In genomic region chr20:3820901-3821727, GRCh38 we compare ENCODE assay signal across 8 cellular contexts. TPM values are rescaled to one million over a fixed set of nuclear protein-coding genes. Genes with fewer than 3 reads are reported as not detected.
DNase-seq lines count a peak whose midpoint lies in the region; ATAC-seq and TF ChIP-seq lines count a peak whose summit lies in the region.

No MANE protein-coding gene starts in this region.

- peak overlapping the region; percentile 98 to 100 for H3K27ac ChIP-seq in esophagus (ENCODE audit: low read depth in 2 of 2, low read length in 1 of 2)

- H3K27me3 ChIP-seq in NT2/D1 (ENCODE audit: insufficient read depth, insufficient read length) (no peaks in the 10 kb centered on the region), esophagus (ENCODE audit: control insufficient read depth in 1 of 2, insufficient read depth in 2 of 2, low read length in 2 of 2) (no peaks in the 10 kb centered on the region)

- H3K4me3 ChIP-seq in NT2/D1 (ENCODE audit: insufficient read length, low read depth) (peak overlapping the region; percentile 77), esophagus (ENCODE audit: low read depth in 1 of 2, low read length in 2 of 2) (peak overlapping the region; percentile 73 to 82), retinal pigment epithelial cell (ENCODE audit: low read length) (peak overlapping the region; percentile 86)

- H3K9me3 ChIP-seq in NT2/D1 (ENCODE audit: insufficient read depth, low read length) (no peaks in the 10 kb centered on the region), esophagus (ENCODE audit: control insufficient read depth in 2 of 2, insufficient read depth in 1 of 2, low read depth in 1 of 2, low read length in 1 of 2) (no peaks in the 10 kb centered on the region)

- WGBS in esophagus, 2 donors = 35 to 37% methylated on average over 20 of the region's 20 CpGs

- peak overlapping the region; percentile 98 for H3K9ac ChIP-seq in NT2/D1 (ENCODE audit: insufficient read length, low read depth)

- DNase-seq in NT2/D1 (ENCODE audit: low read depth, low spot score) = no peak
- no peak for DNase-seq in retinal pigment epithelial cell (ENCODE audit: low read depth)
- DNase-seq in H4 (ENCODE audit: low spot score) = no peak
- DNase-seq in hypothalamus (lab: John Stamatoyannopoulos, UW) = no peak
- DNase-seq in NCI-H2107 (lab: John Stamatoyannopoulos, UW) = no peak
- no peak for DNase-seq in nucleus accumbens (lab: John Stamatoyannopoulos, UW)

- peak; percentile 9 for ATAC-seq in GM19035 (IDR thresholded peaks at IDR 0.05; ENCODE audit: unreplicated experiment)

- H3K4me1 ChIP-seq in NT2/D1 (ENCODE audit: insufficient read depth, insufficient read length) = peaks cover 4% of the 10 kb centered on the region
- H3K4me1 ChIP-seq in esophagus (ENCODE audit: control insufficient read depth in 2 of 2, insufficient read depth in 2 of 2, low read length in 1 of 2) = peaks cover 6 to 11% of the 10 kb centered on the region in 2 donors

- no peak for TF ChIP-seq CTCF in retinal pigment epithelial cell (conservative IDR thresholded peaks at IDR 0.05; ENCODE audit: low read depth, low read length)

- H3K36me3 ChIP-seq in NT2/D1 (ENCODE audit: insufficient read depth, insufficient read length, low read length) = peaks cover 34% of the 10 kb centered on the region
- peaks cover 8 to 23% of the 10 kb centered on the region in 2 donors for H3K36me3 ChIP-seq in esophagus (ENCODE audit: control insufficient read depth in 2 of 2, insufficient read depth in 2 of 2, low read length in 1 of 2)

RNA-seq across cellular contexts. Expression of gene AP5S1, which starts 0.8 kb away (rescaled TPM):
- polyA plus RNA-seq in esophagus = 1 to 10 TPM; 4.6 to 7.9 TPM
- total RNA-seq in H4 (2014; rRNA removed; shearing (Covaris generic)) = 16.7 and 16.9 TPM in 2 replicates

RNA-seq across cellular contexts. Expression of gene CDC25B, which starts 25.0 kb away (rescaled TPM):
- polyA plus RNA-seq in esophagus = 10 to 100 TPM; 15.6 to 21.8 TPM
- total RNA-seq in H4 (2014; rRNA removed; shearing (Covaris generic)) = 35.7 and 39.6 TPM in 2 replicates

RNA-seq across cellular contexts. Expression of gene MAVS, which starts 25.5 kb away (rescaled TPM):
- polyA plus RNA-seq in esophagus = 10 to 100 TPM in 1 of 2 donors, 1 to 10 TPM in 1; 9.2 to 20.5 TPM
- 9.6 and 10.0 TPM in 2 replicates for total RNA-seq in H4 (2014; rRNA removed; shearing (Covaris generic))

RNA-seq across cellular contexts. Expression of gene CENPB, which starts 34.6 kb away (rescaled TPM):
- 10 to 100 TPM; 33.3 to 43.4 TPM for polyA plus RNA-seq in esophagus
- 24.3 and 45.5 TPM in 2 replicates for total RNA-seq in H4 (2014; rRNA removed; shearing (Covaris generic))

RNA-seq across cellular contexts. Expression of gene SPEF1, which starts 39.9 kb away (rescaled TPM):
- under 1 TPM; 0.07 to 0.08 TPM for polyA plus RNA-seq in esophagus
- 0.21 TPM in 1 of 2 replicates, not detected in the other for total RNA-seq in H4 (2014; rRNA removed; shearing (Covaris generic))
